In genomic region chr9:138066049-138066448, GRCh38 we compare ENCODE assay signal across 1 cellular context.
TF ChIP-seq lines count a peak whose summit lies in the region.

No MANE protein-coding gene starts in this region.

TF ChIP-seq in HepG2, 621 proteins besides CTCF, POLR2A, EP300 and RAD21 (continued from another document):
- TF ChIP-seq CEBPZ (IDR thresholded peaks at IDR 0.05; ENCODE audit: low read length): no peak
- TF ChIP-seq ZBTB26 (CRISPR knock-in tag; IDR thresholded peaks at IDR 0.05; ENCODE audit: borderline replicate concordance): no peak
- no peak for TF ChIP-seq RFXANK (CRISPR knock-in tag; IDR thresholded peaks at IDR 0.05)
- TF ChIP-seq HCFC1 (IDR thresholded peaks at IDR 0.05; ENCODE audit: low read depth, low read length): no peak
- TF ChIP-seq NCOA2 (CRISPR knock-in tag; IDR thresholded peaks at IDR 0.05): no peak
- no peak for TF ChIP-seq MED8 (CRISPR knock-in tag; IDR thresholded peaks at IDR 0.05; ENCODE audit: insufficient replicate concordance)
- TF ChIP-seq ZFP62 (CRISPR knock-in tag; IDR thresholded peaks at IDR 0.05): no peak
- TF ChIP-seq ZNF383 (CRISPR knock-in tag; IDR thresholded peaks at IDR 0.05; ENCODE audit: borderline replicate concordance): no peak
- TF ChIP-seq ZMAT5 (CRISPR knock-in tag; IDR thresholded peaks at IDR 0.05; ENCODE audit: borderline replicate concordance, low read depth): no peak
- TF ChIP-seq MYNN (CRISPR knock-in tag; IDR thresholded peaks at IDR 0.05; ENCODE audit: low read depth): no peak
